ENCODE assay signal across 16 cellular contexts in the genomic region with DNA sequence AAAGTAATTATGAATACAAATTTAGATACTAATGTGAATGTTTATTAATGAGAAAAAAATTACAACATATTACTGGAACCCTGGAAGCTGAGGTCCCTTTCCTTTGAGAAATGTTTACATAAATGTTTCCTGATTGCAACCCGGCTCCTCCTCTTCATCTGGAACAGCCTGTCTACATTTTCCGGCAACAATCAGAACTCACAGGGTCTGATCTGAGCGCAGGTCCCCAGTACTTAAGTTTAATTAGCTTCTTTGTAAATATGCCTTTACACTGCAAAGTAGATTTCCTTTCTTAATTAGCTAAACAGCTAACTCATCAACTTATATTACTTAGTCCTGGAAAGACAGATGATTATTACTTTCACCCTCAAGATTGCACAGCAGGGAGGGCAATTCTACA.
DNase-seq lines count a peak whose midpoint lies in the region; ATAC-seq and TF ChIP-seq lines count a peak whose summit lies in the region.
"Had no signal": no experiment of that assay in that cellular context is flagged by ENCODE, and none has a peak within 500 bp of the region (broad histone marks: within the 10 kb centered on the region; RNA-seq: fewer than 3 reads in every experiment).

No MANE protein-coding gene starts in this region.

- no peaks in the 10 kb centered on the region for H3K27me3 Mint-ChIP-seq in neural crest cell (ENCODE audit: low read depth)

- H3K18ac ChIP-seq in IMR-90 (ENCODE audit: low read depth, low read length) = peak overlapping the region; percentile 66

- peak overlapping the region; percentile 44 for H2BK120ac ChIP-seq in IMR-90 (ENCODE audit: low read depth, low read length)

- in situ Hi-C loops in IMR-90 (cut with MboI; ENCODE audit: low sequenced_read_pairs) = no loop called here

- H3K27ac ChIP-seq in IMR-90 (ENCODE audit: insufficient read depth, low read length) = no peak overlapping the region; the same call in 1 of the 2 replicates
- peak overlapping the region; percentile 42 for H3K27ac ChIP-seq in caudate nucleus (ENCODE audit: low read depth, low read length)
- H3K27ac ChIP-seq: SJCRH30 had no signal

- H4K91ac ChIP-seq in IMR-90 (ENCODE audit: insufficient read depth, low read depth, low read length) = peak overlapping the region; percentile 21; the same call in 1 of the 2 replicates

- no TSS peak for BruUV-seq in IMR-90 (replicated peaks; lab: Mats Ljungman, UMichigan)

- dilution Hi-C loops in IMR-90 (cut with HindIII; ENCODE audit: low sequenced_read_pairs, unreplicated experiment) = no loop called here

- H4K5ac ChIP-seq in IMR-90 (ENCODE audit: low read depth, low read length) = peak overlapping the region; percentile 70

- H3K79me1 ChIP-seq in IMR-90 (ENCODE audit: low read depth in 1 of 2, low read length in 2 of 2) = no peaks in the 10 kb centered on the region

- DNase-seq in IMR-90 (no peak), caudate nucleus (lab: John Stamatoyannopoulos, UW) (no peak), fibroblast of villous mesenchyme (ENCODE audit: low read depth) (peak; percentile 41), neural crest cell (ENCODE audit: low read depth, low spot score) (no peak), NCI-H748 treated with DMSO at 0.1 percent for 48 hours (lab: John Stamatoyannopoulos, UW) (no peak), amygdala (lab: John Stamatoyannopoulos, UW) (no peak), GM03348 (ENCODE audit: low spot score) (no peak), hypothalamus (lab: John Stamatoyannopoulos, UW) (no peak)
- DNase-seq: AML-193, DMS79, MM.1S, NCI-H1092 treated with DMSO at 0.1 percent for 48 hours, NCI-H1694, NCI-H774, SJCRH30 had no signal

- peak overlapping the region; percentile 12; the same call in 1 of the 2 replicates for H3K4me2 ChIP-seq in IMR-90 (ENCODE audit: low read depth, low read length)

- peaks cover 27% of the 10 kb centered on the region for H3K4me1 Mint-ChIP-seq in neural crest cell

- H3K36me3 ChIP-seq in IMR-90 (ENCODE audit: control insufficient read depth, insufficient read depth, low read length) = no peaks in the 10 kb centered on the region
- H3K36me3 ChIP-seq: SJCRH30 had no signal

- H2AK9ac ChIP-seq in IMR-90 (replicated peaks; ENCODE audit: low read depth, low read length, poor library complexity) = no peak overlapping the region

- H3K4me3 ChIP-seq in IMR-90 (ENCODE audit: insufficient read depth, low read depth, low read length) (no peak overlapping the region), fibroblast of villous mesenchyme (ENCODE audit: low read depth, low read length) (no peak overlapping the region)
- H3K4me3 ChIP-seq: SJCRH30 had no signal

- H3K9ac ChIP-seq in IMR-90 (ENCODE audit: low read depth, low read length) = no peak overlapping the region

- peaks cover 7% of the 10 kb centered on the region; the same call in 1 of the 2 replicates for H3K4me1 ChIP-seq in IMR-90 (ENCODE audit: control insufficient read depth, insufficient read depth, low read length)
- H3K4me1 ChIP-seq: SJCRH30 had no signal

- ATAC-seq in IMR-90 (ENCODE audit: low read depth) = peak; percentile 79

- no peak for TF ChIP-seq POLR2A in IMR-90 (IDR thresholded peaks at IDR 0.05; ENCODE audit: low read depth, low read length)

- H3K36me3 Mint-ChIP-seq in neural crest cell (ENCODE audit: low read depth) = peaks cover 2% of the 10 kb centered on the region

- peak overlapping the region; percentile 43 for H3K27ac Mint-ChIP-seq in neural crest cell (ENCODE audit: unreplicated experiment)

- POLR2A ChIA-PET in IMR-90 (lab: Charles Lee; ENCODE audit: unreplicated experiment) = no interaction called here

- no peak overlapping the region for H2BK15ac ChIP-seq in IMR-90 (ENCODE audit: low read depth, low read length)

- peaks cover 4% of the 10 kb centered on the region; the same call in 1 of the 2 replicates for H3K27me3 ChIP-seq in IMR-90 (ENCODE audit: control insufficient read depth, insufficient read depth, low read length)
- H3K27me3 ChIP-seq: SJCRH30 had no signal

- H3K9me3 ChIP-seq in IMR-90 (ENCODE audit: control insufficient read depth, insufficient read depth, low read length) = peaks cover 8% of the 10 kb centered on the region; the same call in 1 of the 2 replicates
- H3K9me3 ChIP-seq: SJCRH30 had no signal

- no peak overlapping the region for H3K23ac ChIP-seq in IMR-90 (ENCODE audit: low read depth, low read length)

- no peaks in the 10 kb centered on the region for H4K20me1 ChIP-seq in IMR-90 (ENCODE audit: insufficient read depth, low read length)

- no peaks in the 10 kb centered on the region; the same call in 1 of the 2 replicates for H3K9me1 ChIP-seq in IMR-90 (ENCODE audit: insufficient read depth, low read length)

- peak overlapping the region in 1 of 2 experiments; percentile 71; a peak in 3 of 4 replicates for H4K8ac ChIP-seq in IMR-90 (ENCODE audit: low read depth in 2 of 2, low read length in 2 of 2)

- peak overlapping the region; percentile 40; the same call in 1 of the 2 replicates for H2BK20ac ChIP-seq in IMR-90 (ENCODE audit: low read depth, low read length)

- H3K4me3 Mint-ChIP-seq in neural crest cell = no peak overlapping the region
- H3K4me3 Mint-ChIP-seq: CD14-positive monocyte had no signal

- CTCF ChIA-PET in IMR-90 (lab: Yijun Ruan, JAX) = no interaction called here

- 0 out of 2 replicates have a peak overlapping the region, but pooled peaks have one; percentile 15 for H3K14ac ChIP-seq in IMR-90 (replicated peaks; ENCODE audit: low read depth, low read length)

- intact Hi-C loops in IMR-90 (cut with micrococcal nuclease) = no loop called here

- TF ChIP-seq RAD21 in IMR-90 (IDR thresholded peaks at IDR 0.05; ENCODE audit: low read length) = no peak

- H2BK5ac ChIP-seq in IMR-90 (ENCODE audit: low read depth, low read length, poor library complexity, severe bottlenecking) = no peak overlapping the region

- H2AK5ac ChIP-seq in IMR-90 (ENCODE audit: low read depth, low read length) = no peak overlapping the region

- TF ChIP-seq CTCF in IMR-90 (conservative IDR thresholded peaks at IDR 0.05; ENCODE audit: low read depth, low read length) (no peak), fibroblast of villous mesenchyme (IDR thresholded peaks at IDR 0.05; ENCODE audit: insufficient read depth, low read depth, low read length) (no peak), neural crest cell (conservative IDR thresholded peaks at IDR 0.05) (no peak)

- WGBS in IMR-90 (ENCODE audit: extremely low coverage in 2 of 2, insufficient read length in 1 of 2), 2 experiments = no CpG with 5 or more reads among the region's 3 CpGs

- peaks cover 5% of the 10 kb centered on the region for H3K9me3 Mint-ChIP-seq in neural crest cell

- H3K4ac ChIP-seq in IMR-90 (ENCODE audit: low read depth, low read length) = peak overlapping the region; percentile 28; the same call in 1 of the 2 replicates

- no peak overlapping the region for H3K56ac ChIP-seq in IMR-90 (ENCODE audit: extremely low read depth, insufficient read depth, low read length)

- no peak overlapping the region for H2AFZ ChIP-seq in IMR-90 (replicated peaks; ENCODE audit: low read length, poor library complexity)

TF ChIP-seq in IMR-90, 13 proteins besides CTCF, POLR2A, EP300 and RAD21:
- TF ChIP-seq, protein P1, sequence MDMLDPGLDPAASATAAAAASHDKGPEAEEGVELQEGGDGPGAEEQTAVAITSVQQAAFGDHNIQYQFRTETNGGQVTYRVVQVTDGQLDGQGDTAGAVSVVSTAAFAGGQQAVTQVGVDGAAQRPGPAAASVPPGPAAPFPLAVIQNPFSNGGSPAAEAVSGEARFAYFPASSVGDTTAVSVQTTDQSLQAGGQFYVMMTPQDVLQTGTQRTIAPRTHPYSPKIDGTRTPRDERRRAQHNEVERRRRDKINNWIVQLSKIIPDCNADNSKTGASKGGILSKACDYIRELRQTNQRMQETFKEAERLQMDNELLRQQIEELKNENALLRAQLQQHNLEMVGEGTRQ (IDR thresholded peaks at IDR 0.05; ENCODE audit: low read depth, low read length) = no peak
- TF ChIP-seq BHLHE40 (IDR thresholded peaks at IDR 0.05; ENCODE audit: low read depth, low read length) (no peak), MXI1 (IDR thresholded peaks at IDR 0.05; ENCODE audit: borderline replicate concordance, low read depth, low read length) (no peak), NFE2L2 (IDR thresholded peaks at IDR 0.05; ENCODE audit: low read depth, low read length) (no peak), RCOR1 (IDR thresholded peaks at IDR 0.05; ENCODE audit: insufficient replicate concordance, low read length) (no peak)
TF ChIP-seq in IMR-90: peak in this region for 0.
